9 cellular contexts compared by ENCODE assay signal in genomic region chr2:42124051-42124813, GRCh38. TPM values are rescaled to one million over a fixed set of nuclear protein-coding genes. Genes with fewer than 3 reads are reported as not detected.
DNase-seq lines count a peak whose midpoint lies in the region; ATAC-seq, FAIRE-seq and TF ChIP-seq lines count a peak whose summit lies in the region.
"Had no signal": no experiment of that assay in that cellular context is flagged by ENCODE, and none has a peak within 500 bp of the region (broad histone marks: within the 10 kb centered on the region; RNA-seq: fewer than 3 reads in every experiment).

No MANE protein-coding gene starts in this region.

- TF ChIP-seq CTCF in GM13976 (IDR thresholded peaks at IDR 0.05; ENCODE audit: borderline replicate concordance, control extremely low read depth, extremely low read depth, insufficient read depth, missing control alignments) (no peak), right atrium auricular region (IDR thresholded peaks at IDR 0.05) (no peak), D721Med (IDR thresholded peaks at IDR 0.05; ENCODE audit: insufficient read depth, missing control alignments) (no peak)

- in situ Hi-C loops in GM13976 (cut with MboI; ENCODE audit: low sequenced_read_pairs, unreplicated experiment): no loop called here
- in situ Hi-C loops in HAP-1 (cut with MboI; ENCODE audit: low sequenced_read_pairs): no loop called here

- FAIRE-seq in D721Med (lab: Jason Lieb, UNC): no peak

- peaks cover 0 to 2% of the 10 kb centered on the region in 2 donors for H3K9me3 Mint-ChIP-seq in effector memory CD8-positive, alpha-beta T cell

- H3K4me1 Mint-ChIP-seq in effector memory CD8-positive, alpha-beta T cell (ENCODE audit: low read depth in 2 of 2): peaks cover 43 to 56% of the 10 kb centered on the region in 2 donors

- H3K4me1 ChIP-seq in right atrium auricular region (peaks cover 0 to 7% of the 10 kb centered on the region in 2 donors), HAP-1 (no peaks in the 10 kb centered on the region)

- H3K27me3 Mint-ChIP-seq in effector memory CD8-positive, alpha-beta T cell: no peaks in the 10 kb centered on the region

- H3K36me3 ChIP-seq in right atrium auricular region (no peaks in the 10 kb centered on the region), HAP-1 (replicated peaks) (no peaks in the 10 kb centered on the region)

- peak; percentile 39 for ATAC-seq in GM21515 (IDR thresholded peaks at IDR 0.05; ENCODE audit: unreplicated experiment)
- peak; percentile 66 for ATAC-seq in HG03575 (IDR thresholded peaks at IDR 0.05; ENCODE audit: extremely low read depth, insufficient number of reproducible peaks, low FRiP score, unreplicated experiment)
- peak; percentile 87 for ATAC-seq in effector memory CD8-positive, alpha-beta T cell (replicated peaks)

- no peak overlapping the region for H3K27ac ChIP-seq in right atrium auricular region

- H3K9me3 ChIP-seq in right atrium auricular region (no peaks in the 10 kb centered on the region), HAP-1 (peaks cover 4% of the 10 kb centered on the region; the same call in 1 of the 2 replicates)

- H3K27me3 ChIP-seq in right atrium auricular region (no peaks in the 10 kb centered on the region), HAP-1 (ENCODE audit: low read depth) (no peaks in the 10 kb centered on the region; the same call in 1 of the 2 replicates)

- peaks cover 7% of the 10 kb centered on the region for H3K36me3 Mint-ChIP-seq in effector memory CD8-positive, alpha-beta T cell (ENCODE audit: insufficient read depth)

- peak overlapping the region; percentile 30 to 66 for H3K4me3 Mint-ChIP-seq in effector memory CD8-positive, alpha-beta T cell

- no peak overlapping the region for H3K4me3 ChIP-seq in right atrium auricular region
- H3K4me3 ChIP-seq in HAP-1: no peak overlapping the region

- DNase-seq in GM13976 (ENCODE audit: low spot score) (peak; percentile 40), right atrium auricular region (ENCODE audit: low spot score) (no peak), HAP-1 (ENCODE audit: low spot score in 2 of 2) (no peak), D721Med (ENCODE audit: insufficient read length, low spot score) (no peak)
- peak in 1 of 3 experiments; percentile 19 for DNase-seq in effector memory CD8-positive, alpha-beta T cell
- DNase-seq in stimulated activated CD4-positive, alpha-beta T cell treated with anti-CD3 and anti-CD28 coated beads, Interleukin-12 subunit alpha, Interleukin-12 subunit beta, amount 100 ng/mL, for 4 hours: no peak
- DNase-seq: NCI-H748 treated with DMSO at 0.1 percent for 48 hours had no signal

- peak overlapping the region; percentile 54 to 60 for H3K27ac Mint-ChIP-seq in effector memory CD8-positive, alpha-beta T cell

RNA-seq across cellular contexts. Expression of gene EML4, which starts 44.9 kb away (rescaled TPM):
- total RNA-seq in right atrium auricular region: 1 to 10 TPM; 4.4 to 9.3 TPM
